ENCODE assay signal across 8 cellular contexts in genomic region chr9:132240860-132241482, GRCh38.
A peak's percentile ranks its signal among the peaks of the same experiment; 100 is the strongest.
DNase-seq lines count a peak whose midpoint lies in the region; ATAC-seq, FAIRE-seq and TF ChIP-seq lines count a peak whose summit lies in the region.

No MANE protein-coding gene starts in this region.

- peak overlapping the region; percentile 84 for H3K4me3 Mint-ChIP-seq in astrocyte (ENCODE audit: unreplicated experiment)

- peak overlapping the region; percentile 95 for H3K4me2 ChIP-seq in astrocyte (ENCODE audit: low read length)
- peak overlapping the region; percentile 97 for H3K4me2 ChIP-seq in hepatocyte

- H3K36me3 Mint-ChIP-seq in astrocyte (ENCODE audit: low read depth, unreplicated experiment): no peaks in the 10 kb centered on the region

- H3K36me3 ChIP-seq in astrocyte (ENCODE audit: insufficient read depth, low read length) (no peaks in the 10 kb centered on the region), hepatocyte (replicated peaks; ENCODE audit: insufficient read depth, low read depth) (no peaks in the 10 kb centered on the region), urinary bladder (ENCODE audit: insufficient read depth) (no peaks in the 10 kb centered on the region)

- H3K9me2 ChIP-seq in hepatocyte (replicated peaks; ENCODE audit: insufficient read depth): no peaks in the 10 kb centered on the region

- H3K9me3 ChIP-seq in astrocyte (ENCODE audit: insufficient read depth, low read depth, low read length): no peaks in the 10 kb centered on the region
- H3K9me3 ChIP-seq in hepatocyte (ENCODE audit: low read depth): no peaks in the 10 kb centered on the region

- H3K4me1 ChIP-seq in astrocyte (ENCODE audit: insufficient read depth, low read length) (peaks cover 11% of the 10 kb centered on the region), hepatocyte (ENCODE audit: insufficient read depth) (peaks cover 16% of the 10 kb centered on the region), urinary bladder (ENCODE audit: insufficient read depth) (no peaks in the 10 kb centered on the region)

- no peaks in the 10 kb centered on the region for H3K79me2 ChIP-seq in astrocyte (ENCODE audit: insufficient read depth, low read length)
- no peaks in the 10 kb centered on the region for H3K79me2 ChIP-seq in hepatocyte

- WGBS in hepatocyte (ENCODE audit: low lambda C conversion rate, missing lambda C conversion rate): 11% methylated on average over 25 of the region's 62 CpGs
- WGBS in urinary bladder: 3% methylated on average over 62 of the region's 62 CpGs

- no peaks in the 10 kb centered on the region for H3K9me3 Mint-ChIP-seq in astrocyte (ENCODE audit: unreplicated experiment)

- H2AFZ ChIP-seq in astrocyte (ENCODE audit: low read depth, low read length) (peak overlapping the region; percentile 80), hepatocyte (peak overlapping the region; percentile 18)

- no peak overlapping the region for H3K27ac ChIP-seq in astrocyte (ENCODE audit: low read depth, low read length)
- H3K27ac ChIP-seq in hepatocyte: no peak overlapping the region
- no peak overlapping the region for H3K27ac ChIP-seq in urinary bladder (ENCODE audit: low read depth)

- peaks cover 55% of the 10 kb centered on the region for H3K27me3 Mint-ChIP-seq in astrocyte (ENCODE audit: low read depth, unreplicated experiment)

- H4K20me1 ChIP-seq in astrocyte (ENCODE audit: insufficient read depth, low read length) (peaks cover 4% of the 10 kb centered on the region), hepatocyte (ENCODE audit: insufficient read depth, poor library complexity, severe bottlenecking) (no peaks in the 10 kb centered on the region)

- no peak for TF ChIP-seq CTCF in astrocyte (IDR thresholded peaks at IDR 0.05; ENCODE audit: insufficient read depth, low read depth, low read length)
- TF ChIP-seq CTCF in hepatocyte (IDR thresholded peaks at IDR 0.05; ENCODE audit: poor library complexity): no peak

- DNase-seq in NCI-H2081 (lab: John Stamatoyannopoulos, UW): peak; percentile 91 to 99
- peak; percentile 100 for DNase-seq in T-helper 9 cell
- DNase-seq in astrocyte (ENCODE audit: low read depth): peak; percentile 58
- DNase-seq in hepatocyte (ENCODE audit: low spot score): peak; percentile 96
- peak; percentile 52 for DNase-seq in pulmonary artery endothelial cell (ENCODE audit: low read depth, low spot score)

- H3K4me3 ChIP-seq in astrocyte (ENCODE audit: insufficient read depth, low read depth, low read length) (peak overlapping the region; percentile 58), hepatocyte (peak overlapping the region; percentile 85), urinary bladder (ENCODE audit: low read depth, low read length) (peak overlapping the region; percentile 78)

- H3K27me3 ChIP-seq in astrocyte (ENCODE audit: insufficient read depth, low read length): peaks cover 25% of the 10 kb centered on the region
- no peaks in the 10 kb centered on the region for H3K27me3 ChIP-seq in hepatocyte

- H3K9ac ChIP-seq in astrocyte (ENCODE audit: low read length): no peak overlapping the region

- H3K27ac Mint-ChIP-seq in astrocyte (ENCODE audit: unreplicated experiment): peak overlapping the region; percentile 83

- FAIRE-seq in astrocyte (lab: Jason Lieb, UNC): no peak

- H3K4me1 Mint-ChIP-seq in astrocyte (ENCODE audit: low read depth, unreplicated experiment): peaks cover 1% of the 10 kb centered on the region

- peak; percentile 75 for ATAC-seq in GM18498 (IDR thresholded peaks at IDR 0.05; ENCODE audit: unreplicated experiment)
- peak; percentile 65 for ATAC-seq in HG02938 (IDR thresholded peaks at IDR 0.05; ENCODE audit: unreplicated experiment)
